Comparison of ENCODE assay signal across 16 cellular contexts in the genomic region with DNA sequence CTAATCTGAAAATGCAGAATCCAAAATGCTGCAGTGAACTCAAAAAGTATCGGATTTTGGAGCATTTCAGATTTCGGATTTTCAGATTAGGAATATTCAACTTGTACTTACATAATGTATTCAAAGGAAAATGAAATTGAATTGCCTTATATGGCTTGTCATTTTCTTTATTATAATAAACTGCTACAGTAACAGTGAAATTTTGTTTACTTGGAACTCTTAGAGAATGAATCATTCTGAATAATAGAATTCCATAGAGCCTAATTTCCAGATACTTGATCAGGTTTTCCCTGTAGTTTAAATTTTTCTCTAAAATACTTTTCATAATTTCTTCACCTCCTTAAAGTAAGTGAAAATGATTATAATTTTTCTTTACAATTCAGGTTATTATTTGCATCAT.
"Had no signal": no experiment of that assay in that cellular context is flagged by ENCODE, and none has a peak within 500 bp of the region (broad histone marks: within the 10 kb centered on the region; RNA-seq: fewer than 3 reads in every experiment).

No MANE protein-coding gene starts in this region.

- H3K27me3 ChIP-seq: body of pancreas, pancreas, uterus had no signal

- H3K27me3 Mint-ChIP-seq: activated CD4-positive, alpha-beta T cell treated with anti-CD3 and anti-CD28 coated beads, Interleukin-2, amount 10 ng/mL, durations not matched to agents 24 days and 14 days; stimulated activated naive CD8-positive, alpha-beta T cell treated with anti-CD3 and anti-CD28 coated beads, Interleukin-15, amount 100 ng/mL, for 72 hours had no signal

- H3K4me3 ChIP-seq: body of pancreas, pancreas, uterus had no signal

- H3K4me1 Mint-ChIP-seq: mesothelial cell of epicardium, neural crest cell had no signal

- DNase-seq: activated CD8-positive, alpha-beta memory T cell treated with anti-CD3 and anti-CD28 coated beads for 24 hours; activated naive CD4-positive, alpha-beta T cell treated with anti-CD3 and anti-CD28 coated beads, Interleukin-2, amount 50 U/mL, for 16 hours; body of pancreas; cerebellar nuclear complex; head of caudate nucleus; kidney; left ventricle myocardium superior; pancreas; stimulated activated CD4-positive, alpha-beta T cell treated with anti-CD3 and anti-CD28 coated beads, Interleukin-4, amount 100 ng/mL, for 4 hours; stimulated activated naive CD8-positive, alpha-beta T cell treated with anti-CD3 and anti-CD28 coated beads, Interleukin-15, amount 100 ng/mL, for 72 hours; uterus had no signal

- FAIRE-seq: kidney had no signal

- H3K9me3 Mint-ChIP-seq: activated CD4-positive, alpha-beta T cell treated with anti-CD3 and anti-CD28 coated beads, Interleukin-2, amount 10 ng/mL, durations not matched to agents 24 days and 14 days; mesothelial cell of epicardium; neural crest cell; stimulated activated naive CD8-positive, alpha-beta T cell treated with anti-CD3 and anti-CD28 coated beads, Interleukin-15, amount 100 ng/mL, for 72 hours; T-helper 1 cell treated with Interleukin-12 subunit alpha and Interleukin-12 subunit beta and Interleukin-4 antibody, amounts not matched to agents 30 μg/mL and 1 μg/mL, for 36 hours; WTC11 had no signal

- H3K27ac ChIP-seq: body of pancreas, pancreas, uterus had no signal

- H3K27ac Mint-ChIP-seq: activated CD4-positive, alpha-beta T cell treated with anti-CD3 and anti-CD28 coated beads, Interleukin-2, amount 10 ng/mL, durations not matched to agents 24 days and 14 days; mesothelial cell of epicardium; stimulated activated naive CD8-positive, alpha-beta T cell treated with anti-CD3 and anti-CD28 coated beads, Interleukin-15, amount 100 ng/mL, for 72 hours; T-helper 1 cell treated with Interleukin-12 subunit alpha and Interleukin-12 subunit beta and Interleukin-4 antibody, amounts not matched to agents 30 μg/mL and 1 μg/mL, for 36 hours; WTC11 had no signal

- H3K9me3 ChIP-seq: body of pancreas, pancreas, uterus had no signal

- H3K36me3 ChIP-seq: pancreas, uterus had no signal

- ATAC-seq: body of pancreas; left ventricle myocardium superior; stimulated activated naive CD8-positive, alpha-beta T cell treated with anti-CD3 and anti-CD28 coated beads, Interleukin-15, amount 100 ng/mL, for 72 hours; WTC11 had no signal

- H3K4me1 ChIP-seq: uterus had no signal

- H3K4me3 Mint-ChIP-seq: activated CD4-positive, alpha-beta T cell treated with anti-CD3 and anti-CD28 coated beads, Interleukin-2, amount 10 ng/mL, durations not matched to agents 24 days and 14 days; mesothelial cell of epicardium; neural crest cell; stimulated activated naive CD8-positive, alpha-beta T cell treated with anti-CD3 and anti-CD28 coated beads, Interleukin-15, amount 100 ng/mL, for 72 hours; T-helper 1 cell treated with Interleukin-12 subunit alpha and Interleukin-12 subunit beta and Interleukin-4 antibody, amounts not matched to agents 30 μg/mL and 1 μg/mL, for 36 hours; WTC11 had no signal
